ENCODE assay signal across 8 cellular contexts in the genomic region with DNA sequence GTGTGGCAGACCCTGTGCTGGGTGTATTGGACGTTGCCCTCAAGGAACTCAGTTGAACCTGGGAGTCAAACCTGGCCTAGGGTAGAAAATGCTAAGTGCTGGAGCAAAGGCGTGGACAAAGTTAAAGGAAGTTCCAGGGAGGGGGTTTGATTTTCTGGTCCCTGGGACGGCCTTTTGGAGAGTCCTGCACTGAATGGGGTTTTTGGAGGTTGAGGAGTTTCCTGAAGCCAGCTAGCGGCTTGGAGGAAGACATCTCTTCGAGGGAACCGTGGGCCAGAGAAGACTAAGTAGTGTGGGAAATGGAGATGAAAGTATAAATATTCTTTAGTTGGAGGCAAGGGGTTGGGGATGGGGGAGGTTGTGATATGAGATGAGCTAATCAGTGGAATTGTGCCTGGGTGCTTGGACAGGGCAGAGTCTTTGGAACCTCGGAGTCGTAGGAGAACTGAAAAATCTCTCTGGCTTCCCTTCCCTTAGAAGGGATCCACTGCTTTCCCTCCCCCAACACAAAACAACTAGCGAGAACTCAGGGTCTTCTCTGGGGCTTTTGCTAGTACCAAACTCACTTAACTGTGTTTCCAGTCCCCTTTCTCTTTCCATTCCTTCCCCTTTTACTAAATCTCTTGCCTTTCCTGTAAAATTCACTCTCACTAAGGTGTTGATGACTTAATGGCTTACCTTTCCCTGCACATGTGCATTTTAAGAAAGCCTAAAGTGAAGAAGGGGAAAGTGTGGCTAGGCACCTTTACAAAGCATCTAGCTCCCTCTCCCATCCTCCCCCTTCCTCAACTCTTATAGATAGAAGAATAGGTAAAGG.
DNase-seq lines count a peak whose midpoint lies in the region; ATAC-seq and TF ChIP-seq lines count a peak whose summit lies in the region.

No MANE protein-coding gene starts in this region.

- no peak for TF ChIP-seq CTCF in AG04449 (IDR thresholded peaks at IDR 0.05; ENCODE audit: insufficient read depth, low read length, missing control alignments)
- TF ChIP-seq CTCF in HL-60 (IDR thresholded peaks at IDR 0.05; ENCODE audit: insufficient read depth, low read length), result no peak

- no peaks in the 10 kb centered on the region for H3K9me3 Mint-ChIP-seq in central memory CD8-positive, alpha-beta T cell

- H3K4me1 Mint-ChIP-seq in central memory CD8-positive, alpha-beta T cell, result peaks cover 57% of the 10 kb centered on the region

- peak overlapping the region; percentile 63 for H3K27ac ChIP-seq in HL-60 (replicated peaks)
- H3K27ac ChIP-seq in mucosa of rectum (ENCODE audit: low read depth in 2 of 2, low read length in 2 of 2), result peak overlapping the region; percentile 94

- H3K4me3 Mint-ChIP-seq in central memory CD8-positive, alpha-beta T cell, result peak overlapping the region; percentile 87

- H3K4me3 ChIP-seq in AG04449 (ENCODE audit: low read depth, low read length) (peak overlapping the region; percentile 79), HL-60 (replicated peaks; ENCODE audit: insufficient read depth, low read length) (peak overlapping the region; percentile 70), mucosa of rectum (ENCODE audit: low read length in 2 of 2) (peak overlapping the region; percentile 87 to 89)

- POLR2A ChIA-PET in AG04449 (lab: Yijun Ruan, JAX), result interaction anchor here (0.6 to 4.0 kb wide), 2 partner anchors 90 to 409 kb away, joined by 3 to 19 read pairs; a partner anchor contains a TSS

- peak overlapping the region; percentile 88 for H3K27ac Mint-ChIP-seq in central memory CD8-positive, alpha-beta T cell (ENCODE audit: low read depth)

- H3K36me3 Mint-ChIP-seq in central memory CD8-positive, alpha-beta T cell (ENCODE audit: insufficient read depth), result peaks cover 5% of the 10 kb centered on the region

- ATAC-seq in central memory CD8-positive, alpha-beta T cell (replicated peaks; ENCODE audit: extremely low read depth, poor library complexity, severe bottlenecking), result peak; percentile 9
- ATAC-seq in GM21529 (IDR thresholded peaks at IDR 0.05; ENCODE audit: unreplicated experiment), result no peak

- H3K9me3 ChIP-seq in mucosa of rectum (ENCODE audit: control insufficient read depth in 2 of 2, low read length in 2 of 2), result no peaks in the 10 kb centered on the region

- H3K27me3 Mint-ChIP-seq in central memory CD8-positive, alpha-beta T cell, result no peaks in the 10 kb centered on the region

- peaks cover 33 to 51% of the 10 kb centered on the region in 2 donors for H3K4me1 ChIP-seq in mucosa of rectum (ENCODE audit: control insufficient read depth in 2 of 2, insufficient read depth in 2 of 2, low read length in 2 of 2)

- H3K27me3 ChIP-seq in HL-60 (ENCODE audit: insufficient read depth, poor library complexity, severe bottlenecking), result no peaks in the 10 kb centered on the region
- H3K27me3 ChIP-seq in mucosa of rectum (ENCODE audit: control insufficient read depth in 2 of 2, insufficient read depth in 2 of 2, low read length in 2 of 2), result no peaks in the 10 kb centered on the region

- CTCF ChIA-PET in AG04449 (lab: Yijun Ruan, JAX), result interaction anchor here (1.0 to 4.2 kb wide), 7 partner anchors 9 to 415 kb away, joined by 3 to 26 read pairs (median 4); no protein-coding TSS in a partner anchor

- no peak for DNase-seq in AG04449 (ENCODE audit: low read depth, low spot score)
- no peak for DNase-seq in HL-60 (ENCODE audit: low read depth in 1 of 2, low spot score in 1 of 2)
- DNase-seq in central memory CD8-positive, alpha-beta T cell (ENCODE audit: low spot score in 2 of 2), result no peak
- no peak for DNase-seq in superior temporal gyrus (ENCODE audit: extremely low spot score)
- DNase-seq in GOT3 (lab: John Stamatoyannopoulos, UW), result no peak
- no peak for DNase-seq in NOMO-1 (lab: John Stamatoyannopoulos, UW; ENCODE audit: unreplicated experiment in 2 of 2)

- H3K36me3 ChIP-seq in mucosa of rectum (ENCODE audit: control insufficient read depth in 2 of 2, insufficient read depth in 2 of 2, low read length in 2 of 2), result no peaks in the 10 kb centered on the region

- H3K9ac ChIP-seq in mucosa of rectum (ENCODE audit: low read depth in 1 of 2, low read length in 2 of 2), result peak overlapping the region; percentile 80 to 83
